8 cellular contexts compared by ENCODE assay signal in genomic region chr11:13207665-13208594, GRCh38.
DNase-seq lines count a peak whose midpoint lies in the region; ATAC-seq, FAIRE-seq and TF ChIP-seq lines count a peak whose summit lies in the region.

No MANE protein-coding gene starts in this region.

- no peak for TF ChIP-seq CTCF in cardiac fibroblast (IDR thresholded peaks at IDR 0.05; ENCODE audit: low read depth, low read length)

- peaks cover 43% of the 10 kb centered on the region for H3K4me1 Mint-ChIP-seq in stimulated activated naive CD8-positive, alpha-beta T cell treated with anti-CD3 and anti-CD28 coated beads, Interleukin-15, amount 100 ng/mL, for 72 hours

- peak overlapping the region; percentile 53 to 61 for H3K27ac Mint-ChIP-seq in stimulated activated naive CD8-positive, alpha-beta T cell treated with anti-CD3 and anti-CD28 coated beads, Interleukin-15, amount 100 ng/mL, for 72 hours

- no peaks in the 10 kb centered on the region for H3K27me3 Mint-ChIP-seq in stimulated activated naive CD8-positive, alpha-beta T cell treated with anti-CD3 and anti-CD28 coated beads, Interleukin-15, amount 100 ng/mL, for 72 hours

- ATAC-seq in stimulated activated naive CD8-positive, alpha-beta T cell treated with anti-CD3 and anti-CD28 coated beads, Interleukin-15, amount 100 ng/mL, for 72 hours, result peak; percentile 78
- ATAC-seq in HG03571 (IDR thresholded peaks at IDR 0.05; ENCODE audit: unreplicated experiment) (no peak), GM18867 (IDR thresholded peaks at IDR 0.05; ENCODE audit: unreplicated experiment) (no peak)

- peak; percentile 78 for FAIRE-seq in RCC 7860 (lab: Jason Lieb, UNC)

- H3K4me3 Mint-ChIP-seq in stimulated activated naive CD8-positive, alpha-beta T cell treated with anti-CD3 and anti-CD28 coated beads, Interleukin-15, amount 100 ng/mL, for 72 hours, result peak overlapping the region; percentile 62 to 68

- peak overlapping the region; percentile 6 to 40 for H3K4me3 ChIP-seq in cardiac fibroblast (replicated peaks in 1 of 2; ENCODE audit: low read depth in 2 of 2, low read length in 2 of 2)

- no peaks in the 10 kb centered on the region for H3K9me3 Mint-ChIP-seq in stimulated activated naive CD8-positive, alpha-beta T cell treated with anti-CD3 and anti-CD28 coated beads, Interleukin-15, amount 100 ng/mL, for 72 hours

- DNase-seq in NCI-H2081 (lab: John Stamatoyannopoulos, UW) (peak; percentile 25 to 29), NCI-H2081 treated with DMSO at 0.1 percent for 48 hours (lab: John Stamatoyannopoulos, UW) (no peak), RCC 7860 (ENCODE audit: low spot score) (peak; percentile 65), cardiac fibroblast (ENCODE audit: low read depth in 2 of 2) (peak; percentile 89 to 94), kidney tubule cell (ENCODE audit: low spot score) (peak; percentile 76)
- peak in 1 of 2 donors; percentile 16 for DNase-seq in stimulated activated naive CD8-positive, alpha-beta T cell treated with anti-CD3 and anti-CD28 coated beads, Interleukin-15, amount 100 ng/mL, for 72 hours
